29 cellular contexts compared by ENCODE assay signal in genomic region chr19:7687177-7687576, GRCh38. TPM values are rescaled to one million over a fixed set of nuclear protein-coding genes. Genes with fewer than 3 reads are reported as not detected.
"Had no signal": no experiment of that assay in that cellular context is flagged by ENCODE, and none has a peak within 500 bp of the region (broad histone marks: within the 10 kb centered on the region; RNA-seq: fewer than 3 reads in every experiment).

No MANE protein-coding gene starts in this region.

- FAIRE-seq: colon, endothelial cell of umbilical vein had no signal

- H3K4me1 ChIP-seq: breast epithelium, gastrocnemius medialis had no signal

- ATAC-seq: effector memory CD8-positive, alpha-beta T cell; gastrocnemius medialis; left cardiac atrium; stimulated activated naive CD8-positive, alpha-beta T cell treated with anti-CD3 and anti-CD28 coated beads, Interleukin-15, Interleukin-2, amounts not matched to agents 100 U/mL and 50 U/mL, for 24 hours had no signal

- H3K4me1 Mint-ChIP-seq: activated naive CD8-positive, alpha-beta T cell treated with anti-CD3 and anti-CD28 coated beads, Interleukin-2, amount 10 ng/mL, durations not matched to agents 7 days and 5 days; central memory CD8-positive, alpha-beta T cell; nephron had no signal

- H3K4me3 ChIP-seq: breast epithelium, dorsolateral prefrontal cortex, esophagus muscularis mucosa, gastrocnemius medialis, heart left ventricle, sigmoid colon, smooth muscle cell, thyroid gland had no signal

- H3K4me3 Mint-ChIP-seq: activated CD4-positive, alpha-beta memory T cell treated with anti-CD3 and anti-CD28 coated beads for 36 hours; activated naive CD8-positive, alpha-beta T cell treated with anti-CD3 and anti-CD28 coated beads, Interleukin-2, amount 10 ng/mL, durations not matched to agents 7 days and 5 days; central memory CD8-positive, alpha-beta T cell; effector memory CD8-positive, alpha-beta T cell; nephron; T-helper 1 cell treated with Interleukin-12 subunit alpha and Interleukin-12 subunit beta and Interleukin-4 antibody, amounts not matched to agents 30 μg/mL and 1 μg/mL, for 36 hours had no signal

- H3K9me3 Mint-ChIP-seq: activated CD4-positive, alpha-beta memory T cell treated with anti-CD3 and anti-CD28 coated beads for 36 hours; activated naive CD8-positive, alpha-beta T cell treated with anti-CD3 and anti-CD28 coated beads, Interleukin-2, amount 10 ng/mL, durations not matched to agents 7 days and 5 days; central memory CD8-positive, alpha-beta T cell; effector memory CD8-positive, alpha-beta T cell; nephron; T-helper 1 cell treated with Interleukin-12 subunit alpha and Interleukin-12 subunit beta and Interleukin-4 antibody, amounts not matched to agents 30 μg/mL and 1 μg/mL, for 36 hours had no signal

- H3K36me3 ChIP-seq: breast epithelium had no signal

- H3K27ac ChIP-seq: breast epithelium, dorsolateral prefrontal cortex, esophagus muscularis mucosa, gastrocnemius medialis, heart left ventricle, sigmoid colon, thyroid gland had no signal

- H3K27me3 Mint-ChIP-seq: activated CD4-positive, alpha-beta memory T cell treated with anti-CD3 and anti-CD28 coated beads for 36 hours; activated naive CD8-positive, alpha-beta T cell treated with anti-CD3 and anti-CD28 coated beads, Interleukin-2, amount 10 ng/mL, durations not matched to agents 7 days and 5 days; central memory CD8-positive, alpha-beta T cell; effector memory CD8-positive, alpha-beta T cell had no signal

- DNase-seq: activated CD4-positive, alpha-beta memory T cell treated with anti-CD3 and anti-CD28 coated beads for 36 hours; activated CD4-positive, alpha-beta T cell treated with anti-CD3 and anti-CD28 coated beads for 48 hours; activated naive CD4-positive, alpha-beta T cell treated with Interleukin-2 at 50 U/mL for 16 hours; activated naive CD8-positive, alpha-beta T cell treated with anti-CD3 and anti-CD28 coated beads, Interleukin-2, amount 10 ng/mL, durations not matched to agents 7 days and 5 days; activated T-cell treated with anti-CD3 and anti-CD28 coated beads, Interleukin-2, amount 50 U/mL, for 48 hours; amniotic stem cell; dorsolateral prefrontal cortex; effector memory CD8-positive, alpha-beta T cell; gastrocnemius medialis; heart left ventricle; islet precursor cell; left cardiac atrium; occipital lobe; sigmoid colon; stimulated activated CD4-positive, alpha-beta T cell treated with anti-CD3 and anti-CD28 coated beads, Interleukin-4, amount 100 ng/mL, for 1 hour; stimulated activated naive CD8-positive, alpha-beta T cell treated with anti-CD3 and anti-CD28 coated beads, Interleukin-15, Interleukin-2, amounts not matched to agents 100 U/mL and 50 U/mL, for 24 hours; substantia nigra; T1000; thyroid gland had no signal

- H3K9me3 ChIP-seq: breast epithelium, esophagus muscularis mucosa, gastrocnemius medialis, heart left ventricle, sigmoid colon, thyroid gland had no signal

- H3K27ac Mint-ChIP-seq: activated CD4-positive, alpha-beta memory T cell treated with anti-CD3 and anti-CD28 coated beads for 36 hours; activated naive CD8-positive, alpha-beta T cell treated with anti-CD3 and anti-CD28 coated beads, Interleukin-2, amount 10 ng/mL, durations not matched to agents 7 days and 5 days; effector memory CD8-positive, alpha-beta T cell; nephron; T-helper 1 cell treated with Interleukin-12 subunit alpha and Interleukin-12 subunit beta and Interleukin-4 antibody, amounts not matched to agents 30 μg/mL and 1 μg/mL, for 36 hours had no signal

- H3K27me3 ChIP-seq: thyroid gland had no signal

RNA-seq across cellular contexts. Expression of gene MCEMP1, which starts 10.3 kb away (rescaled TPM):
- total RNA-seq: activated CD4-positive, alpha-beta memory T cell treated with anti-CD3 and anti-CD28 coated beads for 36 hours; activated naive CD8-positive, alpha-beta T cell treated with anti-CD3 and anti-CD28 coated beads, Interleukin-2, amount 10 ng/mL, durations not matched to agents 7 days and 5 days; endothelial cell of umbilical vein; renal cortical epithelial cell; smooth muscle cell had no signal
- polyA plus RNA-seq: endothelial cell of umbilical vein, smooth muscle cell had no signal

RNA-seq across cellular contexts. Expression of gene FCER2, which starts 14.8 kb away (rescaled TPM):
- total RNA-seq: endothelial cell of umbilical vein, gastrocnemius medialis, occipital lobe, renal cortical epithelial cell, smooth muscle cell, thyroid gland had no signal
- polyA plus RNA-seq: endothelial cell of umbilical vein, liver, smooth muscle cell had no signal

RNA-seq across cellular contexts. Expression of gene RETN, which starts 18.3 kb away (rescaled TPM):
- total RNA-seq: activated CD4-positive, alpha-beta memory T cell treated with anti-CD3 and anti-CD28 coated beads for 36 hours; breast epithelium; endothelial cell of umbilical vein; renal cortical epithelial cell; sigmoid colon; smooth muscle cell; thyroid gland had no signal
- polyA plus RNA-seq: endothelial cell of umbilical vein, smooth muscle cell had no signal

RNA-seq across cellular contexts. Expression of gene CLEC4G, which starts 44.7 kb away (rescaled TPM):
- total RNA-seq: activated CD4-positive, alpha-beta memory T cell treated with anti-CD3 and anti-CD28 coated beads for 36 hours; activated naive CD8-positive, alpha-beta T cell treated with anti-CD3 and anti-CD28 coated beads, Interleukin-2, amount 10 ng/mL, durations not matched to agents 7 days and 5 days; endothelial cell of umbilical vein; renal cortical epithelial cell; smooth muscle cell had no signal
- polyA plus RNA-seq: endothelial cell of umbilical vein, smooth muscle cell had no signal
